Comparison of ENCODE assay signal across 24 cellular contexts in genomic region chr1:229570305-229570704, GRCh38. TPM values are rescaled to one million over a fixed set of nuclear protein-coding genes. Genes with fewer than 3 reads are reported as not detected.
A peak's percentile ranks its signal among the peaks of the same experiment; 100 is the strongest.
DNase-seq lines count a peak whose midpoint lies in the region; ATAC-seq, FAIRE-seq and TF ChIP-seq lines count a peak whose summit lies in the region.
"Had no signal": no experiment of that assay in that cellular context is flagged by ENCODE, and none has a peak within 500 bp of the region (broad histone marks: within the 10 kb centered on the region; RNA-seq: fewer than 3 reads in every experiment).

No MANE protein-coding gene starts in this region.

- CTCF ChIA-PET in K562 (lab: Yijun Ruan, JAX; ENCODE audit: low intra/inter-chr PET ratio) = no interaction called here

- no peaks in the 10 kb centered on the region for H3K36me3 Mint-ChIP-seq in H9 (ENCODE audit: insufficient read depth in 1 of 3, low read depth in 3 of 3)
- H3K36me3 Mint-ChIP-seq in stimulated activated memory B cell treated with anti-CD40 and anti-IgM and Interleukin-4, amounts not matched to agents 10 μg/mL and 1 μg/mL and 100 μg/mL, for 72 hours = no peaks in the 10 kb centered on the region
- H3K36me3 Mint-ChIP-seq: CD14-positive monocyte; CD4-positive, alpha-beta memory T cell; CD4-positive, CD25-positive, alpha-beta regulatory T cell; CD8-positive, alpha-beta memory T cell had no signal

- H2BK20ac ChIP-seq in H9 (ENCODE audit: low read depth, low read length, poor library complexity, severe bottlenecking) = no peak overlapping the region

- no peak overlapping the region for H3K9ac ChIP-seq in H9 (ENCODE audit: extremely low read depth, insufficient read length, low read length)
- peak overlapping the region in 1 of 2 experiments; percentile 68; a peak in 1 of 4 replicates for H3K9ac ChIP-seq in K562 (ENCODE audit: insufficient read depth in 1 of 2, low read depth in 2 of 2, low read length in 2 of 2)
- H3K9ac ChIP-seq: BLaER1 had no signal

- in situ Hi-C loops in K562 (cut with MboI) = no loop called here

- H3K18ac ChIP-seq in H9 (ENCODE audit: insufficient read length, low read depth, low read length) = no peak overlapping the region

- no peak overlapping the region for H4K91ac ChIP-seq in H9 (ENCODE audit: insufficient read length, low read depth, low read length)

- H2AFZ ChIP-seq in H9 (ENCODE audit: low read length) (peak overlapping the region; percentile 23), K562 (ENCODE audit: low read depth, low read length) (no peak overlapping the region)

- H3K4me1 ChIP-seq in H9 (ENCODE audit: insufficient read depth, low read length) = no peaks in the 10 kb centered on the region
- peaks cover 0 to 7% of the 10 kb centered on the region in 2 experiments; a peak in 2 of 5 replicates for H3K4me1 ChIP-seq in K562 (replicated peaks in 1 of 2; ENCODE audit: control insufficient read depth in 2 of 2, insufficient read depth in 2 of 2, low read length in 2 of 2)
- H3K4me1 ChIP-seq in tibial artery = peaks cover 0 to 21% (median 1%) of the 10 kb centered on the region in 4 donors
- H3K4me1 ChIP-seq: BLaER1 had no signal

- H3K27me3 Mint-ChIP-seq in H9 (ENCODE audit: low read depth) = no peaks in the 10 kb centered on the region
- no peaks in the 10 kb centered on the region for H3K27me3 Mint-ChIP-seq in stimulated activated memory B cell treated with anti-CD40 and anti-IgM and Interleukin-4, amounts not matched to agents 10 μg/mL and 1 μg/mL and 100 μg/mL, for 72 hours

- H3K9me1 ChIP-seq in K562 (ENCODE audit: control insufficient read depth, insufficient read depth, low read length) = no peaks in the 10 kb centered on the region

- no peak overlapping the region for H4K8ac ChIP-seq in H9 (replicated peaks; ENCODE audit: insufficient read length, low read depth, low read length)

- H3K23ac ChIP-seq in H9 (ENCODE audit: insufficient read length, low read depth, low read length) = no peak overlapping the region

- BruUV-seq in K562 (replicated peaks; lab: Mats Ljungman, UMichigan) = no TSS peak

- no peak overlapping the region for H2BK5ac ChIP-seq in H9 (ENCODE audit: insufficient read length, low read length)

- WGBS in H9 (ENCODE audit: extremely low coverage, insufficient read length, low lambda C conversion rate) = no CpG with 5 or more reads among the region's 20 CpGs
- 30% methylated on average over 20 of the region's 20 CpGs for WGBS in K562 (ENCODE audit: insufficient coverage, low coverage, missing lambda C conversion rate)

- TF ChIP-seq RAD21 in K562 (CRISPR knock-in tag; conservative IDR thresholded peaks at IDR 0.05 in 1 of 2, IDR thresholded peaks at IDR 0.05 in 1 of 2) = no peak

- no peaks in the 10 kb centered on the region for H3K79me1 ChIP-seq in H9 (ENCODE audit: insufficient read depth, low read depth, low read length, poor library complexity, severe bottlenecking)

- 0 out of 7 replicates have a peak overlapping the region, but pooled peaks of 1 of the 3 experiments have one; percentile 68 for H3K27ac Mint-ChIP-seq in H9
- peak overlapping the region; percentile 96 for H3K27ac Mint-ChIP-seq in stimulated activated memory B cell treated with anti-CD40 and anti-IgM and Interleukin-4, amounts not matched to agents 10 μg/mL and 1 μg/mL and 100 μg/mL, for 72 hours
- H3K27ac Mint-ChIP-seq: CD14-positive monocyte; CD4-positive, alpha-beta memory T cell; CD8-positive, alpha-beta memory T cell had no signal

- TF ChIP-seq POLR2A in K562 (conservative IDR thresholded peaks at IDR 0.05) = no peak

- no peaks in the 10 kb centered on the region for H3K36me3 ChIP-seq in K562 (ENCODE audit: control insufficient read depth, insufficient read depth, low read length)
- no peaks in the 10 kb centered on the region for H3K36me3 ChIP-seq in tibial artery
- H3K36me3 ChIP-seq: BE2C, BLaER1 had no signal

- no peak overlapping the region for H3K14ac ChIP-seq in H9 (ENCODE audit: insufficient read depth, low read length)

- no peak overlapping the region for H3K4ac ChIP-seq in H9 (ENCODE audit: low read depth, low read length)

- H3T11ph ChIP-seq in H9 (ENCODE audit: low read length) = no peak overlapping the region

- TF ChIP-seq EP300 in K562 (IDR thresholded peaks at IDR 0.05; ENCODE audit: low read length) = no peak

- H3K4me2 ChIP-seq in H9 (ENCODE audit: insufficient read depth, insufficient read length, low read length) (no peak overlapping the region), K562 (ENCODE audit: insufficient read depth, low read length) (no peak overlapping the region)
- H3K4me2 ChIP-seq: BLaER1 had no signal

- POLR2A ChIA-PET in K562 (lab: Yijun Ruan, JAX) = interaction anchor here (0.6 to 0.9 kb wide), 3 partner anchors 9 to 733 kb away, joined by 3 to 5 read pairs (median 4); no protein-coding TSS in a partner anchor

- H3K79me2 ChIP-seq in H9 (ENCODE audit: insufficient read depth, low read length) (no peaks in the 10 kb centered on the region), K562 (ENCODE audit: control insufficient read depth, insufficient read depth, low read length) (no peaks in the 10 kb centered on the region)

- no peaks in the 10 kb centered on the region for H3K9me3 ChIP-seq in H9 (ENCODE audit: control insufficient read depth, low read depth, low read length)
- no peaks in the 10 kb centered on the region for H3K9me3 ChIP-seq in K562 (replicated peaks; ENCODE audit: control insufficient read depth, insufficient read depth, low read depth, low read length)
- H3K9me3 ChIP-seq in tibial artery = no peaks in the 10 kb centered on the region
- H3K9me3 ChIP-seq: BE2C, BLaER1 had no signal

- no peak overlapping the region for H3K56ac ChIP-seq in H9 (ENCODE audit: insufficient read length, low read depth, low read length)

- TF ChIP-seq CTCF in H9 (conservative IDR thresholded peaks at IDR 0.05) (no peak), K562 (IDR thresholded peaks at IDR 0.05 in 2 of 3, conservative IDR thresholded peaks at IDR 0.05 in 1 of 3; ENCODE audit: insufficient read depth in 2 of 3, low read depth in 1 of 3, low read length in 3 of 3) (no peak), tibial artery (IDR thresholded peaks at IDR 0.05) (no peak)

- H4K20me1 ChIP-seq in H9 (ENCODE audit: control insufficient read depth, insufficient read depth, insufficient read length) = no peaks in the 10 kb centered on the region
- H4K20me1 ChIP-seq in K562 (replicated peaks; ENCODE audit: control insufficient read depth, insufficient read depth, low read length) = no peaks in the 10 kb centered on the region; the same call in 1 of the 2 replicates
- H4K20me1 ChIP-seq: BLaER1 had no signal

- H3K23me2 ChIP-seq in H9 (ENCODE audit: insufficient read length, low read depth, low read length, poor library complexity, severe bottlenecking) = no peaks in the 10 kb centered on the region

- H2AK5ac ChIP-seq in H9 (ENCODE audit: insufficient read length, low read length) = no peak overlapping the region

- no peak overlapping the region for H3K4me3 Mint-ChIP-seq in H9
- no peak overlapping the region for H3K4me3 Mint-ChIP-seq in stimulated activated memory B cell treated with anti-CD40 and anti-IgM and Interleukin-4, amounts not matched to agents 10 μg/mL and 1 μg/mL and 100 μg/mL, for 72 hours
- H3K4me3 Mint-ChIP-seq: CD14-positive monocyte; CD4-positive, alpha-beta memory T cell; CD4-positive, CD25-positive, alpha-beta regulatory T cell; CD8-positive, alpha-beta memory T cell had no signal

- H3K27me3 ChIP-seq in H9 (ENCODE audit: insufficient read depth, low read length) (no peaks in the 10 kb centered on the region), K562 (ENCODE audit: control insufficient read depth in 2 of 2, insufficient read depth in 2 of 2, low read length in 2 of 2) (peaks cover 2 to 13% of the 10 kb centered on the region in 2 experiments; a peak in 2 of 5 replicates), tibial artery (no peaks in the 10 kb centered on the region)
- H3K27me3 ChIP-seq: BE2C, BLaER1 had no signal

- ATAC-seq in K562 (no peak), HG02884 (IDR thresholded peaks at IDR 0.05; ENCODE audit: unreplicated experiment) (no peak)
- no peak for ATAC-seq in stimulated activated memory B cell treated with anti-CD40 and anti-IgM and Interleukin-4, amounts not matched to agents 10 μg/mL and 1 μg/mL and 100 μg/mL, for 72 hours

- H4K5ac ChIP-seq in H9 (ENCODE audit: insufficient read length, low read depth, low read length) = no peak overlapping the region

- peaks cover 2 to 4% of the 10 kb centered on the region in 2 experiments; a peak in 1 of 4 replicates for H3K4me1 Mint-ChIP-seq in H9
- H3K4me1 Mint-ChIP-seq in stimulated activated memory B cell treated with anti-CD40 and anti-IgM and Interleukin-4, amounts not matched to agents 10 μg/mL and 1 μg/mL and 100 μg/mL, for 72 hours = peaks cover 33% of the 10 kb centered on the region
- H3K4me1 Mint-ChIP-seq: CD4-positive, alpha-beta memory T cell; CD8-positive, alpha-beta memory T cell had no signal

- no peak overlapping the region for H3K27ac ChIP-seq in H9 (ENCODE audit: insufficient read length, low read depth, low read length)
- H3K27ac ChIP-seq in K562 (ENCODE audit: extremely low read depth, low read depth, low read length) = no peak overlapping the region
- peak overlapping the region; percentile 4 to 12 for H3K27ac ChIP-seq in tibial artery
- H3K27ac ChIP-seq: BLaER1 had no signal

- no peaks in the 10 kb centered on the region for H3K9me3 Mint-ChIP-seq in H9
- H3K9me3 Mint-ChIP-seq in stimulated activated memory B cell treated with anti-CD40 and anti-IgM and Interleukin-4, amounts not matched to agents 10 μg/mL and 1 μg/mL and 100 μg/mL, for 72 hours = no peaks in the 10 kb centered on the region
- H3K9me3 Mint-ChIP-seq: CD14-positive monocyte; CD4-positive, alpha-beta memory T cell; CD4-positive, CD25-positive, alpha-beta regulatory T cell; CD8-positive, alpha-beta memory T cell had no signal

- no peak overlapping the region for H2BK15ac ChIP-seq in H9 (ENCODE audit: low read depth, low read length)

- DNase-seq in H9 (no peak), K562 (ENCODE audit: extremely low read depth in 1 of 4, low spot score in 3 of 4) (no peak), tibial artery (no peak), cardiac septum (ENCODE audit: low spot score) (no peak), GF-D8 (lab: John Stamatoyannopoulos, UW) (no peak)
- no peak for DNase-seq in activated naive CD4-positive, alpha-beta T cell treated with anti-CD3 and anti-CD28 coated beads, Interleukin-2, amount 50 U/mL, for 16 hours
- DNase-seq: 8988T; ACHN; BE2C; C1 segment of cervical spinal cord; CD4-positive, alpha-beta memory T cell; CD4-positive, CD25-positive, alpha-beta regulatory T cell; CD8-positive, alpha-beta memory T cell; COR-L47; DMS79; DND-41; EL; GDM1 had no signal

- intact Hi-C loops in K562 (cut with micrococcal nuclease) = loop anchor here (5.0 kb wide), 1 partner anchor 52 kb away; no protein-coding TSS in a partner anchor
- intact Hi-C loops in tibial artery (cut with DNase I; ENCODE audit: low total_unique reads) = no loop called here
- intact Hi-C loops in cardiac septum (cut with DNase I) = no loop called here

- no peak overlapping the region for H3K4me3 ChIP-seq in K562
- no peak overlapping the region for H3K4me3 ChIP-seq in tibial artery
- H3K4me3 ChIP-seq: BLaER1 had no signal

- H2BK120ac ChIP-seq in H9 (ENCODE audit: low read depth, low read length, poor library complexity, severe bottlenecking) = no peak overlapping the region

- FAIRE-seq in K562 (lab: Jason Lieb, UNC) = no peak
- FAIRE-seq: A204.1, GM19239 had no signal

- no peak overlapping the region for H2BK12ac ChIP-seq in H9 (ENCODE audit: insufficient read length, low read depth, low read length)

RNA-seq across cellular contexts. Expression of gene ABCB10, which starts 11.8 kb away (rescaled TPM):
- total RNA-seq in H9 (2021) = 13.8 and 14.5 TPM in 2 replicates
- total RNA-seq in K562 (2011; cell fraction: chromatin; rRNA removed; ENCODE audit: low replicate concordance) = 34.9 and 56.2 TPM in 2 replicates
- total RNA-seq in K562 (2011; cell fraction: nucleolus; rRNA removed) = 31.7 and 39.6 TPM in 2 replicates
- total RNA-seq in K562 (2011; cell fraction: nucleoplasm; rRNA removed) = 41.7 and 45.0 TPM in 2 replicates
- 42.2 and 46.7 TPM in 2 replicates for total RNA-seq in K562 (2014; rRNA removed)
- total RNA-seq in K562 (2014; rRNA removed; fragmentation: Illumina TruSeq; extraction: Trizol) = 54.8 and 59.3 TPM in 2 replicates
- total RNA-seq in K562 (2015; rRNA removed; fragmentation: Illumina TruSeq; extraction: Trizol) = 27.4 and 28.5 TPM in 2 replicates
- 51.8 and 53.6 TPM in 2 replicates for total RNA-seq in K562 (2021)
- polyA plus RNA-seq in K562 (2011; rRNA removed) = 43.2 and 45.8 TPM in 2 replicates
- polyA plus RNA-seq in K562 (2011; cell fraction: cytosol; rRNA removed) = 26.1 and 31.2 TPM in 2 replicates
- 30.7 and 38.2 TPM in 2 replicates for polyA plus RNA-seq in K562 (2011; cell fraction: nucleus; rRNA removed)
- polyA plus RNA-seq in K562 (2012) = 20.0 and 24.2 TPM in 2 replicates
- polyA plus RNA-seq in K562 (2014; fragmentation: Illumina TruSeq; extraction: Trizol) = 32.5 and 36.4 TPM in 2 replicates
- 10 to 100 TPM; 12.4 to 16.5 TPM for polyA plus RNA-seq in K562 (2014; fragmentation: Nextera tagmentation; extraction: Ambion mirVana)
- polyA plus RNA-seq in K562 (2014; rRNA removed) = 29.1 and 29.3 TPM in 2 replicates
- 56.6 and 57.1 TPM in 2 replicates for polyA minus RNA-seq in K562 (2011; rRNA and poly(A)+ RNA removed)
- 28.7 and 38.4 TPM in 2 replicates for polyA minus RNA-seq in K562 (2011; cell fraction: cytosol; rRNA and poly(A)+ RNA removed)
- polyA minus RNA-seq in K562 (2011; cell fraction: nucleus; rRNA and poly(A)+ RNA removed) = 13.1 and 24.0 TPM in 2 replicates
- 11.0 TPM for total RNA-seq in cardiac septum

RNA-seq across cellular contexts. Expression of gene TAF5L, which starts 55.6 kb away (rescaled TPM):
- total RNA-seq in H9 (2021) (30.3 and 33.6 TPM in 2 replicates), K562 (2014; rRNA removed) (19.3 and 22.1 TPM in 2 replicates), K562 (2014; rRNA removed; fragmentation: Illumina TruSeq; extraction: Trizol) (23.3 and 23.7 TPM in 2 replicates), K562 (2015; rRNA removed; fragmentation: Illumina TruSeq; extraction: Trizol) (23.8 and 25.9 TPM in 2 replicates), K562 (2021) (26.2 and 28.0 TPM in 2 replicates), cardiac septum (12.5 TPM)
- total RNA-seq in K562 (2011; cell fraction: chromatin; rRNA removed; ENCODE audit: low replicate concordance) = 30.3 and 33.2 TPM in 2 replicates
- total RNA-seq in K562 (2011; cell fraction: nucleolus; rRNA removed) = 21.0 and 33.4 TPM in 2 replicates
- 30.2 and 34.2 TPM in 2 replicates for total RNA-seq in K562 (2011; cell fraction: nucleoplasm; rRNA removed)
- polyA plus RNA-seq in K562 (2011; rRNA removed) (27.6 and 34.2 TPM in 2 replicates), K562 (2014; fragmentation: Illumina TruSeq; extraction: Trizol) (32.5 and 33.6 TPM in 2 replicates), K562 (2014; fragmentation: Nextera tagmentation; extraction: Ambion mirVana) (1 to 10 TPM; 2.2 to 3.2 TPM), K562 (2014; rRNA removed) (23.2 and 27.0 TPM in 2 replicates)
- polyA plus RNA-seq in K562 (2011; cell fraction: cytosol; rRNA removed) = 29.7 and 32.1 TPM in 2 replicates
- 25.3 and 33.4 TPM in 2 replicates for polyA plus RNA-seq in K562 (2011; cell fraction: nucleus; rRNA removed)
- polyA plus RNA-seq in K562 (2012) = 17.4 and 22.2 TPM in 2 replicates
- polyA minus RNA-seq in K562 (2011; rRNA and poly(A)+ RNA removed) = 34.4 and 42.9 TPM in 2 replicates
- polyA minus RNA-seq in K562 (2011; cell fraction: cytosol; rRNA and poly(A)+ RNA removed) = 17.0 and 20.6 TPM in 2 replicates
- polyA minus RNA-seq in K562 (2011; cell fraction: nucleus; rRNA and poly(A)+ RNA removed) = 16.3 and 17.8 TPM in 2 replicates

RNA-seq across cellular contexts. Expression of gene URB2, which starts 55.7 kb away (rescaled TPM):
- total RNA-seq in H9 (2021) (51.9 and 53.2 TPM in 2 replicates), K562 (2014; rRNA removed) (21.3 and 25.6 TPM in 2 replicates), K562 (2014; rRNA removed; fragmentation: Illumina TruSeq; extraction: Trizol) (23.2 and 25.2 TPM in 2 replicates), K562 (2015; rRNA removed; fragmentation: Illumina TruSeq; extraction: Trizol) (28.0 and 28.3 TPM in 2 replicates), K562 (2021) (27.6 and 31.3 TPM in 2 replicates), cardiac septum (5.5 TPM)
- total RNA-seq in K562 (2011; cell fraction: chromatin; rRNA removed; ENCODE audit: low replicate concordance) = 69.7 and 74.5 TPM in 2 replicates
- 45.5 and 48.0 TPM in 2 replicates for total RNA-seq in K562 (2011; cell fraction: nucleolus; rRNA removed)
- total RNA-seq in K562 (2011; cell fraction: nucleoplasm; rRNA removed) = 44.4 and 45.0 TPM in 2 replicates
- polyA plus RNA-seq in K562 (2011; rRNA removed) (15.0 and 19.0 TPM in 2 replicates), K562 (2014; fragmentation: Illumina TruSeq; extraction: Trizol) (17.9 and 18.3 TPM in 2 replicates), K562 (2014; fragmentation: Nextera tagmentation; extraction: Ambion mirVana) (1 to 10 TPM; 2.8 to 3.8 TPM), K562 (2014; rRNA removed) (12.9 and 14.7 TPM in 2 replicates)
- 13.4 and 16.4 TPM in 2 replicates for polyA plus RNA-seq in K562 (2011; cell fraction: cytosol; rRNA removed)
- 19.1 and 24.7 TPM in 2 replicates for polyA plus RNA-seq in K562 (2011; cell fraction: nucleus; rRNA removed)
- polyA plus RNA-seq in K562 (2012) = 6.8 and 14.3 TPM in 2 replicates
- polyA minus RNA-seq in K562 (2011; rRNA and poly(A)+ RNA removed) = 41.7 and 50.1 TPM in 2 replicates
- polyA minus RNA-seq in K562 (2011; cell fraction: cytosol; rRNA and poly(A)+ RNA removed) = 18.9 and 26.2 TPM in 2 replicates
- polyA minus RNA-seq in K562 (2011; cell fraction: nucleus; rRNA and poly(A)+ RNA removed) = 30.6 and 33.9 TPM in 2 replicates

Comparison
In these comparisons a context has a peak if more than half of its experiments do, and no peak if none do; other contexts are left out.
1. H3K27ac ChIP-seq: peak in tibial artery (2 of 2); none in H9 (single experiment) and K562 (single experiment).